Comparison of ENCODE assay signal across 7 cellular contexts in genomic region chr4:17511041-17511949, GRCh38. TPM values are rescaled to one million over a fixed set of nuclear protein-coding genes. Genes with fewer than 3 reads are reported as not detected.
DNase-seq lines count a peak whose midpoint lies in the region; ATAC-seq and TF ChIP-seq lines count a peak whose summit lies in the region.

No MANE protein-coding gene starts in this region.

- TF ChIP-seq CTCF in HEK293 (tag by site-specific recombination; IDR thresholded peaks at IDR 0.05) (no peak), esophagus squamous epithelium (IDR thresholded peaks at IDR 0.05) (no peak)

- H3K27ac ChIP-seq in HEK293 (ENCODE audit: extremely low read depth, low read depth, low read length) (peak overlapping the region; percentile 19; the same call in 1 of the 2 replicates), esophagus squamous epithelium (peak overlapping the region; percentile 74 to 86 (median 83))
- peak overlapping the region; percentile 69 for H3K27ac ChIP-seq in naive thymus-derived CD4-positive, alpha-beta T cell (ENCODE audit: low read depth, low read length)

- WGBS in esophagus squamous epithelium, 2 donors: 6 to 7% methylated on average over 23 to 29 of the region's 44 CpGs

- H3K9me3 ChIP-seq in HEK293 (ENCODE audit: control insufficient read depth, insufficient read depth, low read depth, low read length) (no peaks in the 10 kb centered on the region), MG63 (no peaks in the 10 kb centered on the region), esophagus squamous epithelium (no peaks in the 10 kb centered on the region)
- H3K9me3 ChIP-seq in naive thymus-derived CD4-positive, alpha-beta T cell (ENCODE audit: control insufficient read depth in 2 of 3, low read length in 3 of 3): no peaks in the 10 kb centered on the region

- no peaks in the 10 kb centered on the region for H3K9me3 Mint-ChIP-seq in naive thymus-derived CD4-positive, alpha-beta T cell
- no peaks in the 10 kb centered on the region for H3K9me3 Mint-ChIP-seq in stimulated activated naive CD8-positive, alpha-beta T cell treated with anti-CD3 and anti-CD28 coated beads, Interleukin-15, Interleukin-2, amounts not matched to agents 100 ng/mL and 50 ng/mL, for 24 hours

- H3K27me3 ChIP-seq in MG63: peaks cover 3% of the 10 kb centered on the region; the same call in 1 of the 2 replicates
- no peaks in the 10 kb centered on the region for H3K27me3 ChIP-seq in esophagus squamous epithelium
- no peaks in the 10 kb centered on the region for H3K27me3 ChIP-seq in naive thymus-derived CD4-positive, alpha-beta T cell (ENCODE audit: control insufficient read depth in 2 of 2, insufficient read depth in 2 of 2, low read length in 2 of 2)

- peaks cover 0 to 4% (median 0%) of the 10 kb centered on the region in 5 donors for H3K36me3 Mint-ChIP-seq in naive thymus-derived CD4-positive, alpha-beta T cell
- peaks cover 31% of the 10 kb centered on the region for H3K36me3 Mint-ChIP-seq in stimulated activated naive CD8-positive, alpha-beta T cell treated with anti-CD3 and anti-CD28 coated beads, Interleukin-15, Interleukin-2, amounts not matched to agents 100 ng/mL and 50 ng/mL, for 24 hours (ENCODE audit: low read depth)

- intact Hi-C loops in esophagus squamous epithelium (cut with DNase I): no loop called here
- intact Hi-C loops in naive thymus-derived CD4-positive, alpha-beta T cell (cut with micrococcal nuclease): loop anchor here (1.0 to 5.0 kb wide), 3 partner anchors 511 to 1289 kb away; no protein-coding TSS in a partner anchor

- peak overlapping the region; percentile 86 to 100 (median 96) for H3K4me3 Mint-ChIP-seq in naive thymus-derived CD4-positive, alpha-beta T cell
- H3K4me3 Mint-ChIP-seq in stimulated activated naive CD8-positive, alpha-beta T cell treated with anti-CD3 and anti-CD28 coated beads, Interleukin-15, Interleukin-2, amounts not matched to agents 100 ng/mL and 50 ng/mL, for 24 hours: peak overlapping the region; percentile 92

- no peaks in the 10 kb centered on the region for H3K4me1 ChIP-seq in HEK293 (ENCODE audit: control insufficient read depth, insufficient read depth, low read length)
- peaks cover 8 to 41% (median 13%) of the 10 kb centered on the region in 3 donors for H3K4me1 ChIP-seq in esophagus squamous epithelium
- H3K4me1 ChIP-seq in naive thymus-derived CD4-positive, alpha-beta T cell (ENCODE audit: control insufficient read depth in 2 of 2, insufficient read depth in 2 of 2, low read length in 2 of 2): peaks cover 9 to 10% of the 10 kb centered on the region in 2 donors

- peak; percentile 68 for ATAC-seq in GM18505 (IDR thresholded peaks at IDR 0.05; ENCODE audit: unreplicated experiment)
- ATAC-seq in naive thymus-derived CD4-positive, alpha-beta T cell: peak; percentile 63

- H3K27ac Mint-ChIP-seq in naive thymus-derived CD4-positive, alpha-beta T cell: peak overlapping the region; percentile 71 to 96 (median 84)
- H3K27ac Mint-ChIP-seq in stimulated activated naive CD8-positive, alpha-beta T cell treated with anti-CD3 and anti-CD28 coated beads, Interleukin-15, Interleukin-2, amounts not matched to agents 100 ng/mL and 50 ng/mL, for 24 hours: peak overlapping the region; percentile 94

- TF ChIP-seq POLR2A in GM18505 (IDR thresholded peaks at IDR 0.05; ENCODE audit: borderline replicate concordance, extremely low read depth, insufficient read depth, insufficient read length) (no peak), esophagus squamous epithelium (IDR thresholded peaks at IDR 0.05) (no peak)

- peaks cover 0 to 11% (median 0%) of the 10 kb centered on the region in 5 donors for H3K27me3 Mint-ChIP-seq in naive thymus-derived CD4-positive, alpha-beta T cell
- no peaks in the 10 kb centered on the region for H3K27me3 Mint-ChIP-seq in stimulated activated naive CD8-positive, alpha-beta T cell treated with anti-CD3 and anti-CD28 coated beads, Interleukin-15, Interleukin-2, amounts not matched to agents 100 ng/mL and 50 ng/mL, for 24 hours

- H3K4me3 ChIP-seq in HEK293 (ENCODE audit: low read depth, low read length) (peak overlapping the region; percentile 42), MG63 (peak overlapping the region; percentile 64), esophagus squamous epithelium (peak overlapping the region; percentile 79 to 98 (median 82))
- H3K4me3 ChIP-seq in naive thymus-derived CD4-positive, alpha-beta T cell (ENCODE audit: low read length): peak overlapping the region; percentile 94

- peaks cover 18 to 44% (median 38%) of the 10 kb centered on the region in 7 donors for H3K4me1 Mint-ChIP-seq in naive thymus-derived CD4-positive, alpha-beta T cell
- H3K4me1 Mint-ChIP-seq in stimulated activated naive CD8-positive, alpha-beta T cell treated with anti-CD3 and anti-CD28 coated beads, Interleukin-15, Interleukin-2, amounts not matched to agents 100 ng/mL and 50 ng/mL, for 24 hours (ENCODE audit: low read depth): peaks cover 31% of the 10 kb centered on the region

- H3K36me3 ChIP-seq in HEK293 (ENCODE audit: control insufficient read depth in 2 of 2, insufficient read depth in 1 of 2, low read length in 2 of 2) (peaks cover 0 to 18% of the 10 kb centered on the region in 2 experiments; a peak in 1 of 3 replicates), MG63 (0 out of 2 replicates have a peak, but pooled peaks cover 3% of the 10 kb centered on the region), esophagus squamous epithelium (peaks cover 0 to 32% (median 5%) of the 10 kb centered on the region in 3 donors)
- H3K36me3 ChIP-seq in naive thymus-derived CD4-positive, alpha-beta T cell (ENCODE audit: control insufficient read depth in 2 of 3, insufficient read depth in 3 of 3, low read length in 3 of 3): peaks cover 0 to 9% (median 0%) of the 10 kb centered on the region in 3 experiments

- CTCF ChIA-PET in HEK293 (lab: Yijun Ruan, JAX): interaction anchor here (0.6 kb wide), 1 partner anchor 720 kb away, joined by 3 read pairs; no protein-coding TSS in a partner anchor
- CTCF ChIA-PET in naive thymus-derived CD4-positive, alpha-beta T cell (lab: Charles Lee): interaction anchor here (0.6 kb wide), 1 partner anchor 12 kb away, joined by 3 read pairs; no protein-coding TSS in a partner anchor

- POLR2A ChIA-PET in HEK293 (lab: Yijun Ruan, JAX): no interaction called here
- POLR2A ChIA-PET in naive thymus-derived CD4-positive, alpha-beta T cell (lab: Charles Lee): interaction anchor here (0.6 to 1.1 kb wide), 2 partner anchors 9 to 587 kb away, joined by 3 read pairs; no protein-coding TSS in a partner anchor

- DNase-seq in MG63 (peak; percentile 66), esophagus squamous epithelium (lab: John Stamatoyannopoulos, UW) (peak; percentile 4)
- DNase-seq in activated CD8-positive, alpha-beta memory T cell treated with anti-CD3 and anti-CD28 coated beads, Interleukin-2, amount 50 U/mL, for 4 hours: peak; percentile 51
- peak in 2 of 9 donors; percentile 48 to 50 for DNase-seq in naive thymus-derived CD4-positive, alpha-beta T cell

TF ChIP-seq in HEK293, 187 proteins besides CTCF, POLR2A, EP300 and RAD21 (continues in another document):
- TF ChIP-seq ZNF302 (tag by site-specific recombination; IDR thresholded peaks at IDR 0.05; ENCODE audit: low read depth) (no peak), ZNF704 (tag by site-specific recombination; IDR thresholded peaks at IDR 0.05) (no peak), ZNF221 (tag by site-specific recombination; IDR thresholded peaks at IDR 0.05; ENCODE audit: borderline replicate concordance) (no peak), ZFP69B (tag by site-specific recombination; IDR thresholded peaks at IDR 0.05) (no peak), PATZ1 (tag by site-specific recombination; IDR thresholded peaks at IDR 0.05) (peak; percentile 61; the same call in 1 of the 2 replicates)

RNA-seq across cellular contexts. Expression of gene QDPR, which starts 0.6 kb away (rescaled TPM):
- 14.9 and 23.1 TPM in 2 replicates for total RNA-seq in MG63 (2014; rRNA removed; shearing (Covaris generic); ENCODE audit: low replicate concordance)
- 1 to 10 TPM; 5.5 to 9.4 (median 8.5) TPM for total RNA-seq in esophagus squamous epithelium
- total RNA-seq in naive thymus-derived CD4-positive, alpha-beta T cell: 10 to 100 TPM; 11.8 to 27.7 (median 23.1) TPM
- 10 to 100 TPM; 48.8 to 50.5 TPM for polyA plus RNA-seq in naive thymus-derived CD4-positive, alpha-beta T cell

RNA-seq across cellular contexts. Expression of gene CLRN2, which starts 3.7 kb away (rescaled TPM):
- total RNA-seq in MG63 (2014; rRNA removed; shearing (Covaris generic); ENCODE audit: low replicate concordance): not detected in 2 replicates
- total RNA-seq in esophagus squamous epithelium: not detected
- total RNA-seq in naive thymus-derived CD4-positive, alpha-beta T cell: not detected
- polyA plus RNA-seq in naive thymus-derived CD4-positive, alpha-beta T cell: not detected

Comparison
In these comparisons a context has a peak if more than half of its experiments do, and no peak if none do; other contexts are left out.
1. H3K27ac ChIP-seq: peak in every context shown above with its lines; median percentile 83 in esophagus squamous epithelium; 69 in naive thymus-derived CD4-positive, alpha-beta T cell; 19 in HEK293.
2. H3K4me3 ChIP-seq: peak in every context shown above with its lines; median percentile 94 in naive thymus-derived CD4-positive, alpha-beta T cell; 82 in esophagus squamous epithelium; 64 in MG63; 42 in HEK293.